8 cellular contexts compared by ENCODE assay signal in the genomic region with DNA sequence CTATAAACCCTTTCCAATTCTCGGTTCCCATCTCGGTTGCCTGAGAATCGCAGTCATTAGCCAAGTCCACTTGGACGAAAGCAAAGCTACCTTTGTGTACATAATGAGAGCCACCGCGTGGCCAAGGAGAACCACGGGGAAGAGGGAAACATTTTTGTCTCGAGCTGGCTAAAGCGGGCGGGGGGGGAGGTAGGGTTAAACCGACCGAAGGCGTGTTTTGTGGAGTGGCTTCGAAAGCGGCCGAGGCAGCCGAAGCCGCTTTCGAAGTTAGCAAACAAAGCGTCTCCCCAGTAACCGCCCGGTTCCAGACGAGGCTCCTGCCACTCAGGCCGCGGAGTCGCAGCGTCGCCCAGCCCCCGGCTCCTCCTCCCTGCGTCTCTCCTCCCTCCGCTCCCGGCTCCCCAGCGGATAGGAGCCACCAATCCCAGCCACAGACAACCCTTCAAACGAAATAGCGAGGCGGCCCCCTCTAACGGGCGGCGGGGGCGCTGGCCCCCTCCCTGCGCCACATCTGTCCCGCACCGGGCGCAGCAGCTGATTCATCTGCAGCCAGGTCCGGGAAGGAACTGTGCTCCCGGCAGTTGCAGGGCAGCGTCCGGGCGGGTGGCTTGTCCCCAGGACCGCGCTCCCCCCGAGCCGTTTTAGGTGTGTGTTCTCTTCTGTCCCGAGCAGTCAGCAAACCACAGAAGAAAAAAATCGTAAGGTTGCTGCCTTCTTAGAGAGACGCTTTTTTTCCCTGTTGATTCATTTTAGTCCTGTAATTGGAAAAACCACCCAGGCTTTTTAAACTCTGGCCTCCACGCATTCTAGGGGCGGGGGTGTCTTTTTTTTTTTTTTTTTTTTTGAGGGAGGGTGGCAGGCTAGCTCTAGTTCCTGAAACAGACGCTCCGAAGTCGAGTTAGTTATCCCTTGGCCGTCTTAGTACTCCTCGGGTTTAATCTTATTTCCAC. TPM values are rescaled to one million over a fixed set of nuclear protein-coding genes. Genes with fewer than 3 reads are reported as not detected.
DNase-seq lines count a peak whose midpoint lies in the region; TF ChIP-seq lines count a peak whose summit lies in the region.

No MANE protein-coding gene starts in this region.

- H3K4me3 ChIP-seq in MG63: peak overlapping the region; percentile 71
- H3K4me3 ChIP-seq in neutrophil (ENCODE audit: low read depth in 1 of 2, low read length in 1 of 2): peak overlapping the region; percentile 80 to 93

- H3K36me3 ChIP-seq in MG63: 0 out of 2 replicates have a peak, but pooled peaks cover 4% of the 10 kb centered on the region
- H3K36me3 ChIP-seq in neutrophil: no peaks in the 10 kb centered on the region

- peak; percentile 3 for TF ChIP-seq CTCF in neutrophil (IDR thresholded peaks at IDR 0.05)

- peak; percentile 75 for DNase-seq in G401 (ENCODE audit: low spot score)
- DNase-seq in HCEC 1CT: peak; percentile 98
- DNase-seq in MG63: peak; percentile 94
- peak; percentile 93 for DNase-seq in SHP77 treated with DMSO at 0.1 percent for 48 hours (lab: John Stamatoyannopoulos, UW)
- DNase-seq in activated gamma-delta T cell treated with anti-CD3 and anti-CD28 coated beads, Interleukin-2, amount 50 U/mL, for 16 hours (ENCODE audit: low read depth): peak; percentile 66
- DNase-seq in foreskin melanocyte: peak; percentile 96
- peak; percentile 89 for DNase-seq in superior temporal gyrus (ENCODE audit: extremely low spot score)

- peak overlapping the region; percentile 93 for H3K27ac ChIP-seq in neutrophil

- no peaks in the 10 kb centered on the region for H3K27me3 ChIP-seq in MG63
- peaks cover 32% of the 10 kb centered on the region for H3K27me3 ChIP-seq in neutrophil

- in situ Hi-C loops in G401 (cut with HindIII; ENCODE audit: low sequenced_read_pairs): no loop called here

- H3K4me1 ChIP-seq in neutrophil (ENCODE audit: control insufficient read depth in 1 of 2, insufficient read depth in 1 of 2, low read depth in 1 of 2, low read length in 1 of 2): peaks cover 36 to 38% of the 10 kb centered on the region in 2 experiments

- no peaks in the 10 kb centered on the region for H3K9me3 ChIP-seq in MG63
- no peaks in the 10 kb centered on the region for H3K9me3 ChIP-seq in neutrophil

RNA-seq across cellular contexts. Expression of a gene that starts 1.8 kb away (rescaled TPM):
- 279 and 304 TPM in 2 replicates for total RNA-seq in G401 (2014; rRNA removed; shearing (Covaris generic))
- total RNA-seq in MG63 (2014; rRNA removed; shearing (Covaris generic); ENCODE audit: low replicate concordance): 28.2 and 43.2 TPM in 2 replicates

Comparison
In these comparisons a context has a peak if more than half of its experiments do, and no peak if none do; other contexts are left out.
1. Peak in every context shown above with its lines: DNase-seq, H3K4me3 ChIP-seq and H3K27ac ChIP-seq.